In the genomic region with DNA sequence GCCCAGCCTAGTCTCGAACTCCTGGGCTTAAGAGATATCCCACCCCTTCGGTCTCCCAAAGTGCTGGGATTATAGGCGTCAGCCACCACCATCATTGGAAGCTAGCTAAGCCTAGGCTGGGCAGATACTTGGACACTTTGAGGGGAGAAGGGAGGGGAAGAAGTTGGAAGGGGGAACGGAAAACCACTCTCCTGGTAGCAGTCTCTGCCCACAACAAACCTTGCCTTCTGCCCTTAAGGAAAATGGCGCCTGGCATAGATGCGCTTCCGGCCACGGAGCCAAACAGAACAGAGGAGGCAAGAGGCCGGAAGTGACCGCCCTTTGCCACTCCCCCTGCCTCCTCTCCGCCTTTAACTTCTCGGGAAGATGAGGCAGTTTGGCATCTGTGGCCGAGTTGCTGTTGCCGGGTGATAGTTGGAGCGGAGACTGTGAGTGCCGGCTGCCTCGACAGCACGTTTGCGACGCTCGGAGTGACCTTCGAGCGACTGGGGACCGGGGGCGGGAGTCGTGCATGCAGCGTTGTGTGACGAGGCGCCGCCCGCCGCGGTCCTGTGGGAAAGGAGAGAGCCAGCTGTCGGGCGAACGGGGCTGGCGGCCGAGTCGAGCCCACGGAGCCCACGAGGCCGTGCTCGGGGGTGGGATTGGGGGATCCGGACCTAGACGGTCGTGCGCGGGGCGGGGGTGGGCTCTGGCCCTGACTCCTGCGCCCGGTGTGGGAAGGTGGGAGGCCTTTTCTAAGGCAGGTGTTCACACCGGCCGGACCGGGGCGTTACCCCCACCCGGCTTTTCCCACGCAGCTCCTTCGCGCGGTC, we compare ENCODE assay signal across 8 cellular contexts. TPM values are rescaled to one million over a fixed set of nuclear protein-coding genes. Genes with fewer than 3 reads are reported as not detected.
DNase-seq lines count a peak whose midpoint lies in the region; ATAC-seq and TF ChIP-seq lines count a peak whose summit lies in the region.

MFN1 (plus strand) TSS at position 327 of the 812 bp plus-strand sequence. CDS start 1,143 bp downstream, outside the sequence.

- TF ChIP-seq CTCF in PC-3 (conservative IDR thresholded peaks at IDR 0.05; ENCODE audit: low read depth, low read length): no peak
- no peak for TF ChIP-seq CTCF in mucosa of descending colon (IDR thresholded peaks at IDR 0.05)

- TF ChIP-seq EP300 in Ishikawa (IDR thresholded peaks at IDR 0.05; ENCODE audit: borderline replicate concordance): no peak

- no peak for TF ChIP-seq RAD21 in Ishikawa (IDR thresholded peaks at IDR 0.05; ENCODE audit: low read depth)

- H3K27me3 ChIP-seq in PC-3 (ENCODE audit: low read length): no peaks in the 10 kb centered on the region

- no peaks in the 10 kb centered on the region for H3F3A ChIP-seq in PC-3 (ENCODE audit: low read length, unreplicated experiment)

- H3K4me3 ChIP-seq in PC-3 (ENCODE audit: low read length): peak within 1 kb of the TSS; percentile 89
- H3K4me3 ChIP-seq in mucosa of descending colon: peak within 1 kb of the TSS; percentile 83

- H3K4me2 ChIP-seq in PC-3 (ENCODE audit: low read length): peak within 1 kb of the TSS; percentile 88

- DNase-seq in DMS114 treated with DMSO at 0.1 percent for 48 hours (lab: John Stamatoyannopoulos, UW; ENCODE audit: unreplicated experiment) (peak; percentile 94), PC-3 (peak; percentile 94), activated T-cell treated with anti-CD3 and anti-CD28 coated beads for 48 hours (ENCODE audit: low read depth) (peak; percentile 85), epithelial cell of prostate (ENCODE audit: low read depth, low spot score) (peak; percentile 69), mucosa of descending colon (peak; percentile 94 to 96 (median 96))
- DNase-seq in stimulated activated CD8-positive, alpha-beta memory T cell treated with anti-CD3 and anti-CD28 coated beads, Interleukin-4, amount 100 ng/mL, for 24 hours (ENCODE audit: low read depth): peak; percentile 79

- H3K27ac ChIP-seq in PC-3 (ENCODE audit: low read length): peak within 1 kb of the TSS; percentile 12; the same call in 1 of the 2 replicates
- peak within 1 kb of the TSS; percentile 71 for H3K27ac ChIP-seq in epithelial cell of prostate

- no TSS peak for BruUV-seq in PC-3 (replicated peaks; lab: Mats Ljungman, UMichigan)

- H3K9me2 ChIP-seq in PC-3 (replicated peaks; ENCODE audit: low read length): no peaks in the 10 kb centered on the region

- H3K79me2 ChIP-seq in PC-3 (ENCODE audit: low read length): peaks cover 26% of the 10 kb centered on the region

- no peaks in the 10 kb centered on the region for H4K20me1 ChIP-seq in PC-3 (ENCODE audit: low read length)

- H3K4me1 ChIP-seq in PC-3 (ENCODE audit: insufficient read depth, low read length) (peaks cover 13% of the 10 kb centered on the region), mucosa of descending colon (ENCODE audit: low read depth) (peaks cover 17% of the 10 kb centered on the region)

- no peaks in the 10 kb centered on the region; the same call in 1 of the 2 replicates for H3K36me3 ChIP-seq in PC-3 (ENCODE audit: low read depth, low read length)
- no peaks in the 10 kb centered on the region for H3K36me3 ChIP-seq in mucosa of descending colon (ENCODE audit: low read depth)

- POLR2A ChIA-PET in PC-3 (lab: Charles Lee; ENCODE audit: unreplicated experiment): no interaction called here

- intact Hi-C loops in PC-3 (cut with micrococcal nuclease) (loop anchor here (2.0 to 5.0 kb wide), 2 partner anchors 23 to 105 kb away; partner anchors contain the start of gene GNB4), mucosa of descending colon (cut with DNase I, micrococcal nuclease) (loop anchor here in 1 of 2 donors (2.0 kb wide), 1 partner anchor 25 kb away; the partner anchor contains the start of gene ZNF639)

- H3K9ac ChIP-seq in PC-3 (ENCODE audit: low read length): peak within 1 kb of the TSS; percentile 67

- CTCF ChIA-PET in PC-3 (lab: Charles Lee): no interaction called here

- peak within 1 kb of the TSS; percentile 95 for H2AFZ ChIP-seq in PC-3 (ENCODE audit: low read length)

- H3K9me3 ChIP-seq in PC-3 (ENCODE audit: low read length) (no peaks in the 10 kb centered on the region), mucosa of descending colon (no peaks in the 10 kb centered on the region)

- peak; percentile 94 for ATAC-seq in GM21576 (IDR thresholded peaks at IDR 0.05; ENCODE audit: unreplicated experiment)
- ATAC-seq in PC-3: peak; percentile 93
- peak; percentile 98 for ATAC-seq in mucosa of descending colon

TF ChIP-seq in Ishikawa, 13 proteins besides CTCF, POLR2A, EP300 and RAD21:
- TF ChIP-seq TCF12 (IDR thresholded peaks at IDR 0.05; ENCODE audit: low read depth) (0 out of 2 replicates have a peak, but pooled peaks have one; percentile 12), REST (IDR thresholded peaks at IDR 0.05; ENCODE audit: low read depth) (no peak), YY1 (IDR thresholded peaks at IDR 0.05; ENCODE audit: low read depth) (peak; percentile 99), EGR1 (IDR thresholded peaks at IDR 0.05) (0 out of 2 replicates have a peak, but pooled peaks have one; percentile 33), ZBTB7A (IDR thresholded peaks at IDR 0.05; ENCODE audit: low read depth) (no peak), TEAD4 (IDR thresholded peaks at IDR 0.05) (no peak; the same call in 1 of the 2 replicates), NFIC (IDR thresholded peaks at IDR 0.05) (peak; percentile 33; the same call in 1 of the 2 replicates), TAF1 (IDR thresholded peaks at IDR 0.05; ENCODE audit: low read depth) (peak; percentile 82), FOXM1 (IDR thresholded peaks at IDR 0.05; ENCODE audit: borderline replicate concordance, low read depth) (no peak), CEBPB (IDR thresholded peaks at IDR 0.05) (no peak), CREB1 (IDR thresholded peaks at IDR 0.05; ENCODE audit: low read depth) (peak; percentile 72)
- TF ChIP-seq, protein P1, sequence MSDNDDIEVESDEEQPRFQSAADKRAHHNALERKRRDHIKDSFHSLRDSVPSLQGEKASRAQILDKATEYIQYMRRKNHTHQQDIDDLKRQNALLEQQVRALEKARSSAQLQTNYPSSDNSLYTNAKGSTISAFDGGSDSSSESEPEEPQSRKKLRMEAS (IDR thresholded peaks at IDR 0.05): peak; percentile 72; the same call in 1 of the 2 replicates
- TF ChIP-seq, protein P2, sequence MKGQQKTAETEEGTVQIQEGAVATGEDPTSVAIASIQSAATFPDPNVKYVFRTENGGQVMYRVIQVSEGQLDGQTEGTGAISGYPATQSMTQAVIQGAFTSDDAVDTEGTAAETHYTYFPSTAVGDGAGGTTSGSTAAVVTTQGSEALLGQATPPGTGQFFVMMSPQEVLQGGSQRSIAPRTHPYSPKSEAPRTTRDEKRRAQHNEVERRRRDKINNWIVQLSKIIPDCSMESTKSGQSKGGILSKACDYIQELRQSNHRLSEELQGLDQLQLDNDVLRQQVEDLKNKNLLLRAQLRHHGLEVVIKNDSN (IDR thresholded peaks at IDR 0.05): no peak

RNA-seq across cellular contexts. Expression of gene MFN1, which starts in this region (rescaled TPM):
- total RNA-seq in PC-3 (2014; rRNA removed) (41.2 and 42.8 TPM in 2 replicates), mucosa of descending colon (10 to 100 TPM; 55.2 to 68.4 (median 61.8) TPM)

Comparison
In these comparisons a context has a peak if more than half of its experiments do, and no peak if none do; other contexts are left out.
1. Peak in every context shown above with its lines: DNase-seq, ATAC-seq, H3K4me3 ChIP-seq and H3K27ac ChIP-seq.